ENCODE assay signal across 12 cellular contexts in the genomic region with DNA sequence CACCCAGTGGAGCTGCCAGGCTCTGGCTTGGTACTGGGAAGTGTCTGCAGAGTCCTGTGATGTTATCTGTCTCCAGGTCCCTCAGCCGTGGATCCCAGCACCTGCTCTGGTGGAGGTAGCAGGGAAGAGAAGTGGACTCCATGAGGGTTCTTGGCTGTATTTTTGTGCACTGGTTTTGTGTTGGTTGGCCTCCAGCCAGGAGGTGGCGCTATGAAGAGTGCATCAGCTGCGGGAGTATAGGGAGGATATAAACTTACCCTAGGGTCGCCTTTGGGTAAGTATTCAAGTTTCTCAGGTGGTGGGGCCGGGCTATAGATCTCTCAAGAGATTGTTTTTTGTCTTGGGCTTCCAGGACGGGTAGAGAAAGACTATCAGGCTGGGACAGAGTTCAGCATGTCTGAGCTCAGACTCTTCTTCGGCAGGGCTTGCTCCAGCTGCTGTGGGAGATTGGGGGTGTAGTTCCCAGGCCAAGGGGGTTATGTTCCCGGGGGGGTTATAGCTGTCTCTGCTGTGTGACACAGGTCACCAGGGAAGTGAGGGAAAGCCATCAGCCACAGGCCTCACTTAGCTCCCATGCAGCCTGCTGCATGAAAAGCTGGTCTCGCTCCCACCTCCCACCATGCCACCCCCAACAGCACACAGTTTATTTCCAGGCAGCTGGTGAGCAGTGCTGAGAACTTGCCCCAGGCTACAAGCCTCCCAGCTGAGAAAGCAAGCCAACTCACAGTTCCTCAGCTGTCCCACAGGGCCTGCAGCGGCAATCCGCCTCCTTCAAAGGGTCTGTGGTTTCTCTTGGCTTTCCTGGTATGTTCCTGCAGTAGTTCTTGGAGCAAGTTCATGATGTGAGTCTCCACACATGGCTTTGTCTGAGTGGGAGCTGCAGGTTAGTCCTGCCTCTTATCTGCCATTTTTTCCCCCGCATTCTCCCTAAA.
DNase-seq lines count a peak whose midpoint lies in the region; ATAC-seq, FAIRE-seq and TF ChIP-seq lines count a peak whose summit lies in the region.
"Had no signal": no experiment of that assay in that cellular context is flagged by ENCODE, and none has a peak within 500 bp of the region (broad histone marks: within the 10 kb centered on the region; RNA-seq: fewer than 3 reads in every experiment).

No MANE protein-coding gene starts in this region.

- peaks cover 0 to 8% of the 10 kb centered on the region in 2 donors for H3K9me3 ChIP-seq in neuronal stem cell (replicated peaks in 1 of 2; ENCODE audit: control insufficient read depth in 2 of 2, insufficient read depth in 1 of 2, low read depth in 1 of 2, low read length in 2 of 2)

- no peak overlapping the region for H2AK5ac ChIP-seq in neuronal stem cell (ENCODE audit: low read depth, low read length)

- no peaks in the 10 kb centered on the region for H3K79me1 ChIP-seq in neuronal stem cell (ENCODE audit: low read depth, low read length)

- H3K14ac ChIP-seq in neuronal stem cell (ENCODE audit: low read length), result no peak overlapping the region

- TF ChIP-seq POLR2A in H54 (IDR thresholded peaks at IDR 0.05; ENCODE audit: low read depth, low read length), result no peak

- no peak overlapping the region for H3K27ac ChIP-seq in neuronal stem cell (replicated peaks; ENCODE audit: low read length)

- TF ChIP-seq CTCF in GM12872 (IDR thresholded peaks at IDR 0.05; ENCODE audit: insufficient read depth, low read depth, low read length) (peak; percentile 28; the same call in 1 of the 3 replicates), choroid plexus epithelial cell (conservative IDR thresholded peaks at IDR 0.05; ENCODE audit: low read depth, low read length) (peak; percentile 28)

- H3K4me2 ChIP-seq in neuronal stem cell (ENCODE audit: insufficient read depth, low read length, poor library complexity, severe bottlenecking), result no peak overlapping the region

- ATAC-seq in HG03521 (IDR thresholded peaks at IDR 0.05; ENCODE audit: unreplicated experiment), result no peak
- no peak for ATAC-seq in GM19452 (IDR thresholded peaks at IDR 0.05; ENCODE audit: unreplicated experiment)
- ATAC-seq: GM12878 had no signal

- no peak overlapping the region for H2AFZ ChIP-seq in neuronal stem cell (ENCODE audit: low read length)

- FAIRE-seq in H54 (lab: Jason Lieb, UNC), result no peak
- FAIRE-seq: GM12878 had no signal

- H4K8ac ChIP-seq in neuronal stem cell (ENCODE audit: low read depth, low read length), result no peak overlapping the region

- H2BK120ac ChIP-seq in neuronal stem cell (ENCODE audit: low read depth, low read length), result no peak overlapping the region

- H3K9ac ChIP-seq in neuronal stem cell (ENCODE audit: low read depth, low read length, poor library complexity), result no peak overlapping the region

- no peak overlapping the region for H4K91ac ChIP-seq in neuronal stem cell (ENCODE audit: low read depth, low read length, poor library complexity)

- no CpG with 5 or more reads among the region's 12 CpGs for WGBS in neuronal stem cell (ENCODE audit: extremely low coverage in 2 of 2, insufficient read length in 2 of 2, insufficient replicate concordance in 1 of 2), 2 donors

- DNase-seq in NCI-H69 (lab: John Stamatoyannopoulos, UW) (peak; percentile 40), choroid plexus epithelial cell (ENCODE audit: low read depth) (peak; percentile 97), neuronal stem cell (ENCODE audit: low spot score) (no peak), H54 (ENCODE audit: insufficient read length, low spot score) (no peak)
- no peak for DNase-seq in NK-92 treated with Interleukin-12 subunit alpha and Interleukin-12 subunit beta, amount 100 ng/mL, for 24 hours (lab: John Stamatoyannopoulos, UW)
- DNase-seq: activated CD8-positive, alpha-beta memory T cell treated with anti-CD3 and anti-CD28 coated beads, Interleukin-2, amount 50 U/mL, for 48 hours; left cardiac atrium; NCI-H187 treated with DMSO at 0.1 percent for 48 hours had no signal

- no peaks in the 10 kb centered on the region for H3K4me1 ChIP-seq in neuronal stem cell (ENCODE audit: control insufficient read depth in 2 of 2, insufficient read depth in 1 of 2, low read depth in 1 of 2, low read length in 2 of 2)

- no peak overlapping the region for H3K4ac ChIP-seq in neuronal stem cell (ENCODE audit: low read length)

- no peak overlapping the region for H3K4me3 ChIP-seq in choroid plexus epithelial cell (ENCODE audit: low read depth, low read length)
- H3K4me3 ChIP-seq in neuronal stem cell (ENCODE audit: low read length in 2 of 2), result no peak overlapping the region
- H3K4me3 ChIP-seq: GM12878 had no signal

- H3K23ac ChIP-seq in neuronal stem cell (ENCODE audit: low read depth, low read length, poor library complexity), result no peak overlapping the region

- H2BK5ac ChIP-seq in neuronal stem cell (ENCODE audit: low read length), result no peak overlapping the region

- H2BK15ac ChIP-seq in neuronal stem cell (ENCODE audit: low read length), result no peak overlapping the region

- H3K27me3 ChIP-seq in neuronal stem cell (ENCODE audit: control insufficient read depth in 3 of 3, insufficient read depth in 3 of 3, low read depth in 1 of 3, low read length in 3 of 3), result no peaks in the 10 kb centered on the region

- H3K36me3 ChIP-seq in neuronal stem cell (replicated peaks in 1 of 2; ENCODE audit: control insufficient read depth in 2 of 2, insufficient read depth in 2 of 2, low read length in 2 of 2), result no peaks in the 10 kb centered on the region

- H3K18ac ChIP-seq in neuronal stem cell (ENCODE audit: low read length), result peak overlapping the region; percentile 67

- no peak overlapping the region for H2BK12ac ChIP-seq in neuronal stem cell (ENCODE audit: low read length)

Comparison
In these comparisons a context has a peak if more than half of its experiments do, and no peak if none do; other contexts are left out.
1. DNase-seq: peak in NCI-H69 (single experiment) and choroid plexus epithelial cell (single experiment); none in neuronal stem cell (single experiment), NK-92 treated with Interleukin-12 subunit alpha and Interleukin-12 subunit beta, amount 100 ng/mL, for 24 hours (single experiment) and H54 (single experiment).